ENCODE assay signal across 22 cellular contexts in genomic region chr18:28114472-28114871, GRCh38.
A peak's percentile ranks its signal among the peaks of the same experiment; 100 is the strongest.
DNase-seq lines count a peak whose midpoint lies in the region; ATAC-seq and TF ChIP-seq lines count a peak whose summit lies in the region.
"Had no signal": no experiment of that assay in that cellular context is flagged by ENCODE, and none has a peak within 500 bp of the region (broad histone marks: within the 10 kb centered on the region; RNA-seq: fewer than 3 reads in every experiment).

No MANE protein-coding gene starts in this region.

- DNase-seq in MCF 10A (ENCODE audit: unreplicated experiment) (peak; percentile 30), breast epithelium (ENCODE audit: low spot score in 2 of 2) (no peak), fibroblast of the aortic adventitia (ENCODE audit: low read depth) (peak; percentile 70), smooth muscle cell (lab: John Stamatoyannopoulos, UW; ENCODE audit: unreplicated experiment) (no peak), SHP77 treated with DMSO at 0.1 percent for 48 hours (lab: John Stamatoyannopoulos, UW) (no peak), HuH-7 (ENCODE audit: low spot score) (no peak)
- DNase-seq in activated CD8-positive, alpha-beta memory T cell treated with anti-CD3 and anti-CD28 coated beads, Interleukin-2, amount 10 ng/mL, durations not matched to agents 7 days and 5 days: no peak
- DNase-seq: activated CD4-positive, alpha-beta T cell treated with anti-CD3 and anti-CD28 coated beads, Interleukin-2, amount 50 U/mL, for 4 hours; caudate nucleus; CD8-positive, alpha-beta T cell; GDM1; KG1; NCI-H510A treated with DMSO at 0.1 percent for 48 hours; Peyer's patch; small intestine; stimulated activated naive CD8-positive, alpha-beta T cell treated with anti-CD3 and anti-CD28 coated beads, Interleukin-15, amount 100 ng/mL, for 72 hours had no signal

- H3K27ac ChIP-seq in breast epithelium (no peak overlapping the region), smooth muscle cell (ENCODE audit: low read depth) (peak overlapping the region; percentile 99)
- H3K27ac ChIP-seq: 22Rv1, neutrophil, Peyer's patch had no signal

- POLR2A ChIA-PET in MCF 10A (lab: Yijun Ruan, JAX): no interaction called here

- WGBS in smooth muscle cell (ENCODE audit: low lambda C conversion rate): 38% methylated on average over 3 of the region's 3 CpGs

- no peaks in the 10 kb centered on the region for H4K20me1 ChIP-seq in smooth muscle cell (ENCODE audit: low read depth)

- no peaks in the 10 kb centered on the region for H3K9me3 ChIP-seq in breast epithelium
- no peaks in the 10 kb centered on the region for H3K9me3 ChIP-seq in smooth muscle cell (replicated peaks; ENCODE audit: low read depth)
- H3K9me3 ChIP-seq: neutrophil, Peyer's patch had no signal

- peaks cover 64% of the 10 kb centered on the region for H3K79me2 ChIP-seq in smooth muscle cell (ENCODE audit: low read depth)

- CTCF ChIA-PET in MCF 10A (lab: Yijun Ruan, JAX): interaction anchor here (0.7 kb wide), 1 partner anchor 100 kb away, joined by 5 read pairs; no protein-coding TSS in a partner anchor
- CTCF ChIA-PET in activated CD8-positive, alpha-beta memory T cell treated with anti-CD3 and anti-CD28 coated beads, Interleukin-2, amount 10 ng/mL, durations not matched to agents 7 days and 5 days (lab: Charles Lee): no interaction called here

- peak overlapping the region; percentile 23 for H3K27ac Mint-ChIP-seq in MCF 10A (ENCODE audit: low read depth, unreplicated experiment)
- H3K27ac Mint-ChIP-seq in activated CD8-positive, alpha-beta memory T cell treated with anti-CD3 and anti-CD28 coated beads, Interleukin-2, amount 10 ng/mL, durations not matched to agents 7 days and 5 days: no peak overlapping the region
- H3K27ac Mint-ChIP-seq: activated T-helper 2 cell treated with anti-CD3 and anti-CD28 coated beads, Interferon-gamma antibody, Interleukin-2, Interleukin-4, amounts not matched to agents 10 μg/mL and 5 μg/mL and 100 μg/mL, durations not matched to agents 14 hours and 24 hours and 36 hours; CD8-positive, alpha-beta T cell; GM23338; stimulated activated naive CD8-positive, alpha-beta T cell treated with anti-CD3 and anti-CD28 coated beads, Interleukin-15, amount 100 ng/mL, for 72 hours had no signal

- TF ChIP-seq CTCF in MCF 10A (IDR thresholded peaks at IDR 0.05; ENCODE audit: unreplicated experiment) (no peak), breast epithelium (IDR thresholded peaks at IDR 0.05) (no peak), WI38 (IDR thresholded peaks at IDR 0.05; ENCODE audit: low read depth, low read length) (no peak), fibroblast of the aortic adventitia (IDR thresholded peaks at IDR 0.05; ENCODE audit: insufficient read depth, low read length) (no peak), smooth muscle cell (IDR thresholded peaks at IDR 0.05; ENCODE audit: borderline replicate concordance, insufficient read depth, poor library complexity, severe bottlenecking) (no peak)

- H3K9me3 Mint-ChIP-seq in MCF 10A (ENCODE audit: unreplicated experiment): no peaks in the 10 kb centered on the region
- H3K9me3 Mint-ChIP-seq in activated CD8-positive, alpha-beta memory T cell treated with anti-CD3 and anti-CD28 coated beads, Interleukin-2, amount 10 ng/mL, durations not matched to agents 7 days and 5 days (ENCODE audit: low read depth): peaks cover 2% of the 10 kb centered on the region
- H3K9me3 Mint-ChIP-seq: activated T-helper 2 cell treated with anti-CD3 and anti-CD28 coated beads, Interferon-gamma antibody, Interleukin-2, Interleukin-4, amounts not matched to agents 10 μg/mL and 5 μg/mL and 100 μg/mL, durations not matched to agents 14 hours and 24 hours and 36 hours; CD8-positive, alpha-beta T cell; GM23338; stimulated activated naive CD8-positive, alpha-beta T cell treated with anti-CD3 and anti-CD28 coated beads, Interleukin-15, amount 100 ng/mL, for 72 hours had no signal

- no TSS peak for BruUV-seq in MCF 10A (replicated peaks; lab: Mats Ljungman, UMichigan)

- H3K27me3 Mint-ChIP-seq in MCF 10A (ENCODE audit: insufficient read depth, unreplicated experiment): no peaks in the 10 kb centered on the region
- no peaks in the 10 kb centered on the region for H3K27me3 Mint-ChIP-seq in activated CD8-positive, alpha-beta memory T cell treated with anti-CD3 and anti-CD28 coated beads, Interleukin-2, amount 10 ng/mL, durations not matched to agents 7 days and 5 days
- H3K27me3 Mint-ChIP-seq: stimulated activated naive CD8-positive, alpha-beta T cell treated with anti-CD3 and anti-CD28 coated beads, Interleukin-15, amount 100 ng/mL, for 72 hours had no signal

- no peaks in the 10 kb centered on the region for H3K36me3 Mint-ChIP-seq in MCF 10A (ENCODE audit: insufficient read depth, unreplicated experiment)
- H3K36me3 Mint-ChIP-seq in activated CD8-positive, alpha-beta memory T cell treated with anti-CD3 and anti-CD28 coated beads, Interleukin-2, amount 10 ng/mL, durations not matched to agents 7 days and 5 days: no peaks in the 10 kb centered on the region
- H3K36me3 Mint-ChIP-seq: CD8-positive, alpha-beta T cell had no signal

- no peak overlapping the region for H2AFZ ChIP-seq in smooth muscle cell (ENCODE audit: low read depth)
- H2AFZ ChIP-seq: GM23338 had no signal

- H3K36me3 ChIP-seq in breast epithelium: no peaks in the 10 kb centered on the region
- no peaks in the 10 kb centered on the region for H3K36me3 ChIP-seq in smooth muscle cell (ENCODE audit: low read depth)
- H3K36me3 ChIP-seq: neutrophil, Peyer's patch had no signal

- no peak for ATAC-seq in activated CD8-positive, alpha-beta memory T cell treated with anti-CD3 and anti-CD28 coated beads, Interleukin-2, amount 10 ng/mL, durations not matched to agents 7 days and 5 days
- ATAC-seq: CD8-positive, alpha-beta T cell; GM23338; stimulated activated naive CD8-positive, alpha-beta T cell treated with anti-CD3 and anti-CD28 coated beads, Interleukin-15, amount 100 ng/mL, for 72 hours had no signal

- peak overlapping the region; percentile 40 for H3K4me3 Mint-ChIP-seq in MCF 10A (ENCODE audit: unreplicated experiment)
- no peak overlapping the region for H3K4me3 Mint-ChIP-seq in activated CD8-positive, alpha-beta memory T cell treated with anti-CD3 and anti-CD28 coated beads, Interleukin-2, amount 10 ng/mL, durations not matched to agents 7 days and 5 days
- H3K4me3 Mint-ChIP-seq: CD8-positive, alpha-beta T cell; GM23338; stimulated activated naive CD8-positive, alpha-beta T cell treated with anti-CD3 and anti-CD28 coated beads, Interleukin-15, amount 100 ng/mL, for 72 hours had no signal

- H3F3A ChIP-seq in smooth muscle cell (ENCODE audit: low read depth): peaks cover 46% of the 10 kb centered on the region

- peaks cover 24% of the 10 kb centered on the region for H3K4me1 Mint-ChIP-seq in MCF 10A (ENCODE audit: insufficient read depth, unreplicated experiment)
- no peaks in the 10 kb centered on the region for H3K4me1 Mint-ChIP-seq in activated CD8-positive, alpha-beta memory T cell treated with anti-CD3 and anti-CD28 coated beads, Interleukin-2, amount 10 ng/mL, durations not matched to agents 7 days and 5 days
- H3K4me1 Mint-ChIP-seq: stimulated activated naive CD8-positive, alpha-beta T cell treated with anti-CD3 and anti-CD28 coated beads, Interleukin-15, amount 100 ng/mL, for 72 hours had no signal

- intact Hi-C loops in MCF 10A (cut with micrococcal nuclease) (loop anchor here (2.0 kb wide), 1 partner anchor 62 kb away; the partner anchor contains the start of gene CDH2), breast epithelium (cut with DNase I; ENCODE audit: low total_unique reads) (no loop called here)

- no peak overlapping the region for H3K4me3 ChIP-seq in breast epithelium
- H3K4me3 ChIP-seq in WI38 (ENCODE audit: low read depth, low read length): peak overlapping the region; percentile 34; the same call in 1 of the 2 replicates
- H3K4me3 ChIP-seq in fibroblast of the aortic adventitia (ENCODE audit: low read depth, low read length): no peak overlapping the region
- H3K4me3 ChIP-seq in smooth muscle cell: peak overlapping the region; percentile 25
- H3K4me3 ChIP-seq: GM23338, lung, Peyer's patch had no signal

- H3K4me2 ChIP-seq in smooth muscle cell: peak overlapping the region; percentile 80
- H3K4me2 ChIP-seq: GM23338 had no signal

- H3K4me1 ChIP-seq in breast epithelium (no peaks in the 10 kb centered on the region), smooth muscle cell (ENCODE audit: low read depth) (peaks cover 68% of the 10 kb centered on the region)
- H3K4me1 ChIP-seq: Peyer's patch had no signal

- TF ChIP-seq POLR2A in breast epithelium (IDR thresholded peaks at IDR 0.05): no peak

- H3K9ac ChIP-seq in smooth muscle cell (ENCODE audit: low read depth): peak overlapping the region; percentile 93

- H3K27me3 ChIP-seq in breast epithelium (no peaks in the 10 kb centered on the region), smooth muscle cell (ENCODE audit: low read depth) (no peaks in the 10 kb centered on the region)
- H3K27me3 ChIP-seq: neutrophil, Peyer's patch had no signal

Comparison
In these comparisons a context has a peak if more than half of its experiments do, and no peak if none do; other contexts are left out.
1. DNase-seq: peak in MCF 10A (single experiment) and fibroblast of the aortic adventitia (single experiment); none in breast epithelium (0 of 2), smooth muscle cell (single experiment), SHP77 treated with DMSO at 0.1 percent for 48 hours (single experiment), HuH-7 (single experiment) and activated CD8-positive, alpha-beta memory T cell treated with anti-CD3 and anti-CD28 coated beads, Interleukin-2, amount 10 ng/mL, durations not matched to agents 7 days and 5 days (single experiment).
2. H3K4me3 ChIP-seq: peak in WI38 (single experiment) and smooth muscle cell (single experiment); none in breast epithelium (0 of 3) and fibroblast of the aortic adventitia (single experiment).